12 cellular contexts compared by ENCODE assay signal in genomic region chr2:88614497-88615157, GRCh38. TPM values are rescaled to one million over a fixed set of nuclear protein-coding genes. Genes with fewer than 3 reads are reported as not detected.
DNase-seq lines count a peak whose midpoint lies in the region; ATAC-seq, FAIRE-seq and TF ChIP-seq lines count a peak whose summit lies in the region.
"Had no signal": no experiment of that assay in that cellular context is flagged by ENCODE, and none has a peak within 500 bp of the region (broad histone marks: within the 10 kb centered on the region; RNA-seq: fewer than 3 reads in every experiment).

No MANE protein-coding gene starts in this region.

- DNase-seq in HepG2 (ENCODE audit: low spot score) (no peak), right lobe of liver (no peak), stomach (no peak), DMS153 (lab: John Stamatoyannopoulos, UW) (no peak), NCI-H1105 treated with DMSO at 0.1 percent for 48 hours (lab: John Stamatoyannopoulos, UW) (no peak), NCI-H1694 (lab: John Stamatoyannopoulos, UW) (no peak)
- DNase-seq: ACHN, occipital lobe had no signal

- no peak for TF ChIP-seq CTCF in HepG2 (CRISPR knock-in tag; IDR thresholded peaks at IDR 0.05)
- TF ChIP-seq CTCF in right lobe of liver (IDR thresholded peaks at IDR 0.05) = no peak
- no peak for TF ChIP-seq CTCF in stomach (IDR thresholded peaks at IDR 0.05)

- H3K27ac ChIP-seq in HepG2 (ENCODE audit: extremely low read length, insufficient read depth, low read length) = no peak overlapping the region
- H3K27ac ChIP-seq in right lobe of liver = no peak overlapping the region
- H3K27ac ChIP-seq in stomach = peak overlapping the region; percentile 6 to 45 (median 14)

- TF ChIP-seq POLR2A in HepG2 (IDR thresholded peaks at IDR 0.05; ENCODE audit: insufficient read depth in 1 of 2, low read depth in 2 of 2, low read length in 2 of 2) (no peak), right lobe of liver (IDR thresholded peaks at IDR 0.05) (no peak), stomach (IDR thresholded peaks at IDR 0.05) (no peak)

- TF ChIP-seq EP300 in HepG2 (IDR thresholded peaks at IDR 0.05; ENCODE audit: low read depth in 2 of 2, low read length in 2 of 2) (no peak), HepG2 (CRISPR knock-in tag; IDR thresholded peaks at IDR 0.05; ENCODE audit: borderline replicate concordance) (no peak), stomach (IDR thresholded peaks at IDR 0.05) (no peak)

- CTCF ChIA-PET in HepG2 (lab: Yijun Ruan, JAX; ENCODE audit: low intra/inter-chr PET ratio, low total read pairs) = no interaction called here

- no TSS peak for BruUV-seq in HepG2 (replicated peaks; lab: Mats Ljungman, UMichigan)

- 91% methylated on average over 3 of the region's 3 CpGs for WGBS in HepG2 (ENCODE audit: low lambda C conversion rate)
- WGBS in right lobe of liver (ENCODE audit: insufficient coverage, low coverage, low lambda C conversion rate, missing lambda C conversion rate) = 82% methylated on average over 3 of the region's 3 CpGs
- 83 to 88% (median 84%) methylated on average over 3 of the region's 3 CpGs for WGBS in stomach, 5 donors

- ATAC-seq in HepG2 (no peak), right lobe of liver (no peak), HG02759 (IDR thresholded peaks at IDR 0.05; ENCODE audit: unreplicated experiment) (peak; percentile 82), HG03521 (IDR thresholded peaks at IDR 0.05; ENCODE audit: unreplicated experiment) (peak; percentile 77)
- ATAC-seq: WTC11 had no signal

- H4K20me1 ChIP-seq in HepG2 (ENCODE audit: insufficient read depth, low read length) = no peaks in the 10 kb centered on the region; the same call in 1 of the 2 replicates

- FAIRE-seq in HepG2 (lab: Jason Lieb, UNC) = no peak
- FAIRE-seq: endometrium had no signal

- H3K4me1 ChIP-seq in HepG2 (ENCODE audit: insufficient read depth, low read length) = no peaks in the 10 kb centered on the region
- no peaks in the 10 kb centered on the region for H3K4me1 ChIP-seq in right lobe of liver
- peaks cover 29 to 70% (median 48%) of the 10 kb centered on the region in 4 donors for H3K4me1 ChIP-seq in stomach

- peaks cover 5 to 24% of the 10 kb centered on the region in 2 experiments for H3K36me3 ChIP-seq in HepG2 (replicated peaks in 1 of 2; ENCODE audit: control insufficient read depth in 1 of 2, insufficient read depth in 2 of 2, low read length in 2 of 2)
- H3K36me3 ChIP-seq in right lobe of liver = peaks cover 0 to 4% (median 0%) of the 10 kb centered on the region in 4 donors
- peaks cover 0 to 31% (median 15%) of the 10 kb centered on the region in 4 donors for H3K36me3 ChIP-seq in stomach

- in situ Hi-C loops in HepG2 (cut with HindIII; ENCODE audit: extremely low pct_ligation_motif_present, low pct_unique_long_range_greater_than_20kb) = no loop called here

- no peak overlapping the region for H3K9ac ChIP-seq in HepG2 (ENCODE audit: insufficient read depth, low read depth, low read length)

- H3K4me3 ChIP-seq in HepG2 (replicated peaks in 1 of 3; ENCODE audit: insufficient read depth in 1 of 3, low read depth in 2 of 3, low read length in 3 of 3) (no peak overlapping the region), right lobe of liver (no peak overlapping the region), stomach (no peak overlapping the region)

- H2AFZ ChIP-seq in HepG2 (ENCODE audit: low read length) = no peak overlapping the region

- no peak overlapping the region for H3K4me2 ChIP-seq in HepG2 (ENCODE audit: low read depth, low read length)

- no peak for TF ChIP-seq RAD21 in HepG2 (CRISPR knock-in tag; IDR thresholded peaks at IDR 0.05)

- H3K27me3 ChIP-seq in HepG2 (ENCODE audit: control insufficient read depth in 1 of 2, insufficient read depth in 2 of 2, low read length in 2 of 2) (no peaks in the 10 kb centered on the region), right lobe of liver (no peaks in the 10 kb centered on the region), stomach (no peaks in the 10 kb centered on the region)

- POLR2A ChIA-PET in HepG2 (lab: Yijun Ruan, JAX) = no interaction called here

- intact Hi-C loops in HepG2 (cut with micrococcal nuclease; ENCODE audit: unreplicated experiment) = no loop called here
- intact Hi-C loops in right lobe of liver (cut with DNase I) = no loop called here
- intact Hi-C loops in stomach (cut with DNase I; ENCODE audit: low total_unique reads) = no loop called here

- H3K79me2 ChIP-seq in HepG2 (ENCODE audit: insufficient read depth, low read length) = peaks cover 50% of the 10 kb centered on the region

- H3K9me3 ChIP-seq in HepG2 (ENCODE audit: low read length) (no peaks in the 10 kb centered on the region), right lobe of liver (no peaks in the 10 kb centered on the region), stomach (no peaks in the 10 kb centered on the region)

TF ChIP-seq in HepG2, 621 proteins besides CTCF, POLR2A, EP300 and RAD21:
- TF ChIP-seq DR1 (CRISPR knock-in tag; IDR thresholded peaks at IDR 0.05) (no peak), RBM22 (optimal IDR thresholded peaks at IDR 0.05; ENCODE audit: low read length) (peak; percentile 46)

RNA-seq across cellular contexts. Expression of gene EIF2AK3, which starts 12.6 kb away (rescaled TPM):
- total RNA-seq in HepG2 (2016; rRNA removed; fragmentation: Illumina TruSeq; extraction: Trizol) (19.3 and 30.6 TPM in 2 replicates), right lobe of liver (10 to 100 TPM in 4 of 6 experiments, 1 to 10 TPM in 2; 7.0 to 19.1 (median 11.1) TPM), stomach (10 to 100 TPM; 33.3 to 92.3 (median 57.7) TPM)
- 1.9 and 4.1 TPM in 2 replicates for total RNA-seq in HepG2 (2016; cell fraction: cytosol; rRNA removed; fragmentation: Illumina TruSeq; extraction: Trizol; ENCODE audit: low read depth)
- 16.3 and 30.3 TPM in 2 replicates for total RNA-seq in HepG2 (2016; cell fraction: insoluble cytoplasmic fraction; rRNA removed; fragmentation: Illumina TruSeq; extraction: Trizol)
- 5.7 and 7.5 TPM in 2 replicates for total RNA-seq in HepG2 (2016; cell fraction: membrane; rRNA removed; fragmentation: Illumina TruSeq; extraction: Trizol)
- total RNA-seq in HepG2 (2016; cell fraction: nucleus; rRNA removed; fragmentation: Illumina TruSeq; extraction: Trizol) = 44.3 and 53.8 TPM in 2 replicates
- polyA plus RNA-seq in HepG2 (2011; rRNA removed) (10.3 and 11.6 TPM in 2 replicates), stomach (1 to 10 TPM; 4.8 to 7.6 (median 6.6) TPM)
- 5.9 and 10.2 TPM in 2 replicates for polyA plus RNA-seq in HepG2 (2011; cell fraction: cytosol; rRNA removed)
- polyA plus RNA-seq in HepG2 (2011; cell fraction: nucleus; rRNA removed) = 8.8 and 10.0 TPM in 2 replicates
- 16.3 and 19.2 TPM in 2 replicates for polyA plus RNA-seq in HepG2 (2012)
- polyA plus RNA-seq in HepG2 (2016; cell fraction: cytosol; fragmentation: Illumina TruSeq; extraction: Trizol; ENCODE audit: low read depth) = 0.80 and 1.0 TPM in 2 replicates
- 8.4 and 9.4 TPM in 2 replicates for polyA plus RNA-seq in HepG2 (2016; cell fraction: insoluble cytoplasmic fraction; fragmentation: Illumina TruSeq; extraction: Trizol; ENCODE audit: low read depth)
- polyA plus RNA-seq in HepG2 (2016; cell fraction: membrane; fragmentation: Illumina TruSeq; extraction: Trizol; ENCODE audit: low read depth) = 1.9 TPM in 2 replicates
- 38.2 and 39.9 TPM in 2 replicates for polyA plus RNA-seq in HepG2 (2016; cell fraction: nucleus; fragmentation: Illumina TruSeq; extraction: Trizol; ENCODE audit: insufficient read depth, low read depth)
- 5.4 and 6.6 TPM in 2 replicates for polyA minus RNA-seq in HepG2 (2011; rRNA and poly(A)+ RNA removed; ENCODE audit: low replicate concordance)
- 14.1 and 21.9 TPM in 2 replicates for polyA minus RNA-seq in HepG2 (2011; cell fraction: cytosol; rRNA and poly(A)+ RNA removed)
- polyA minus RNA-seq in HepG2 (2011; cell fraction: nucleus; rRNA and poly(A)+ RNA removed) = 34.6 and 44.7 TPM in 2 replicates

Comparison
In these comparisons a context has a peak if more than half of its experiments do, and no peak if none do; other contexts are left out.
1. ATAC-seq: peak in HG02759 (single experiment) and HG03521 (single experiment); none in HepG2 (single experiment) and right lobe of liver (0 of 4).
2. H3K27ac ChIP-seq: peak in stomach (5 of 5); none in HepG2 (single experiment) and right lobe of liver (0 of 3).